ENCODE assay signal across 3 cellular contexts in genomic region chr7:26857170-26857533, GRCh38.
TF ChIP-seq lines count a peak whose summit lies in the region.

No MANE protein-coding gene starts in this region.

TF ChIP-seq in HCT116, 20 proteins besides CTCF, POLR2A, EP300 and RAD21:
- no peak for TF ChIP-seq CEBPB (IDR thresholded peaks at IDR 0.05; ENCODE audit: low read depth)
- no peak for TF ChIP-seq EZH2 (IDR thresholded peaks at IDR 0.05)
- no peak for TF ChIP-seq REST (IDR thresholded peaks at IDR 0.05; ENCODE audit: low read depth)
- TF ChIP-seq FOSL1 (IDR thresholded peaks at IDR 0.05; ENCODE audit: low read depth) = no peak
- no peak for TF ChIP-seq CBX3 (IDR thresholded peaks at IDR 0.05; ENCODE audit: low read depth)
- no peak for TF ChIP-seq EZH2phosphoT487 (IDR thresholded peaks at IDR 0.05; ENCODE audit: borderline replicate concordance)
- TF ChIP-seq ZFX (IDR thresholded peaks at IDR 0.05) = no peak
- no peak for TF ChIP-seq SIN3A (IDR thresholded peaks at IDR 0.05; ENCODE audit: low read depth)
- TF ChIP-seq SRF (IDR thresholded peaks at IDR 0.05; ENCODE audit: low read depth) = no peak

TF ChIP-seq in GM12878, 131 proteins besides CTCF, POLR2A, EP300 and RAD21:
- peak; percentile 72 for TF ChIP-seq ZNF384 (IDR thresholded peaks at IDR 0.05; ENCODE audit: borderline replicate concordance, low read depth, low read length)
- TF ChIP-seq ZBTB40 (IDR thresholded peaks at IDR 0.05; ENCODE audit: borderline replicate concordance) = 0 out of 2 replicates have a peak, but pooled peaks have one; percentile 41
- TF ChIP-seq, protein P1, sequence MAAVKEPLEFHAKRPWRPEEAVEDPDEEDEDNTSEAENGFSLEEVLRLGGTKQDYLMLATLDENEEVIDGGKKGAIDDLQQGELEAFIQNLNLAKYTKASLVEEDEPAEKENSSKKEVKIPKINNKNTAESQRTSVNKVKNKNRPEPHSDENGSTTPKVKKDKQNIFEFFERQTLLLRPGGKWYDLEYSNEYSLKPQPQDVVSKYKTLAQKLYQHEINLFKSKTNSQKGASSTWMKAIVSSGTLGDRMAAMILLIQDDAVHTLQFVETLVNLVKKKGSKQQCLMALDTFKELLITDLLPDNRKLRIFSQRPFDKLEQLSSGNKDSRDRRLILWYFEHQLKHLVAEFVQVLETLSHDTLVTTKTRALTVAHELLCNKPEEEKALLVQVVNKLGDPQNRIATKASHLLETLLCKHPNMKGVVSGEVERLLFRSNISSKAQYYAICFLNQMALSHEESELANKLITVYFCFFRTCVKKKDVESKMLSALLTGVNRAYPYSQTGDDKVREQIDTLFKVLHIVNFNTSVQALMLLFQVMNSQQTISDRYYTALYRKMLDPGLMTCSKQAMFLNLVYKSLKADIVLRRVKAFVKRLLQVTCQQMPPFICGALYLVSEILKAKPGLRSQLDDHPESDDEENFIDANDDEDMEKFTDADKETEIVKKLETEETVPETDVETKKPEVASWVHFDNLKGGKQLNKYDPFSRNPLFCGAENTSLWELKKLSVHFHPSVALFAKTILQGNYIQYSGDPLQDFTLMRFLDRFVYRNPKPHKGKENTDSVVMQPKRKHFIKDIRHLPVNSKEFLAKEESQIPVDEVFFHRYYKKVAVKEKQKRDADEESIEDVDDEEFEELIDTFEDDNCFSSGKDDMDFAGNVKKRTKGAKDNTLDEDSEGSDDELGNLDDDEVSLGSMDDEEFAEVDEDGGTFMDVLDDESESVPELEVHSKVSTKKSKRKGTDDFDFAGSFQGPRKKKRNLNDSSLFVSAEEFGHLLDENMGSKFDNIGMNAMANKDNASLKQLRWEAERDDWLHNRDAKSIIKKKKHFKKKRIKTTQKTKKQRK (IDR thresholded peaks at IDR 0.05; ENCODE audit: low read depth, low read length) = no peak
TF ChIP-seq in GM12878: peak in this region for 2.

TF ChIP-seq in HepG2, 621 proteins besides CTCF, POLR2A, EP300 and RAD21:
- TF ChIP-seq MXD1 (CRISPR knock-in tag; IDR thresholded peaks at IDR 0.05) (no peak), ZNF773 (CRISPR knock-in tag; IDR thresholded peaks at IDR 0.05; ENCODE audit: borderline replicate concordance) (no peak), RXRB (CRISPR knock-in tag; IDR thresholded peaks at IDR 0.05; ENCODE audit: borderline replicate concordance) (no peak), MTF2 (CRISPR knock-in tag; IDR thresholded peaks at IDR 0.05; ENCODE audit: borderline replicate concordance) (no peak), CHCHD3 (CRISPR knock-in tag; IDR thresholded peaks at IDR 0.05) (no peak), ZNF275 (CRISPR knock-in tag; IDR thresholded peaks at IDR 0.05; ENCODE audit: borderline replicate concordance) (no peak), ZNF20 (CRISPR knock-in tag; IDR thresholded peaks at IDR 0.05) (no peak), SIX4 (CRISPR knock-in tag; IDR thresholded peaks at IDR 0.05) (no peak)
- TF ChIP-seq, protein P2, sequence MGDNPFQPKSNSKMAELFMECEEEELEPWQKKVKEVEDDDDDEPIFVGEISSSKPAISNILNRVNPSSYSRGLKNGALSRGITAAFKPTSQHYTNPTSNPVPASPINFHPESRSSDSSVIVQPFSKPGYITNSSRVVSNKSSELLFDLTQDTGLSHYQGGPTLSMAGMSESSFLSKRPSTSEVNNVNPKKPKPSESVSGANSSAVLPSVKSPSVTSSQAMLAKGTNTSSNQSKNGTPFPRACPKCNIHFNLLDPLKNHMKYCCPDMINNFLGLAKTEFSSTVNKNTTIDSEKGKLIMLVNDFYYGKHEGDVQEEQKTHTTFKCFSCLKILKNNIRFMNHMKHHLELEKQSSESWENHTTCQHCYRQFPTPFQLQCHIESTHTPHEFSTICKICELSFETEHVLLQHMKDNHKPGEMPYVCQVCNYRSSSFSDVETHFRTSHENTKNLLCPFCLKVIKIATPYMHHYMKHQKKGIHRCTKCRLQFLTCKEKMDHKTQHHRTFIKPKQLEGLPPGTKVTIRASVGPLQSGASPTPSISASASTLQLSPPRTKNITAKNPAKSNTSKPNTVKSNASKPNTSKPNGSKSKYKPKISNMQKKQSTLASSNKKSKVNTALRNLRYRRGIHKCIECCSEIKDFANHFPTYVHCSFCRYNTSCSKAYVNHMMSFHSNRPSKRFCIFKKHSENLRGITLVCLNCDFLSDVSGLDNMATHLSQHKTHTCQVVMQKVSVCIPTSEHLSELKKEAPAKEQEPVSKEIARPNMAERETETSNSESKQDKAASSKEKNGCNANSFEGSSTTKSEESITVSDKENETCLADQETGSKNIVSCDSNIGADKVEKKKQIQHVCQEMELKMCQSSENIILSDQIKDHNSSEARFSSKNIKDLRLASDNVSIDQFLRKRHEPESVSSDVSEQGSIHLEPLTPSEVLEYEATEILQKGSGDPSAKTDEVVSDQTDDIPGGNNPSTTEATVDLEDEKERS (CRISPR knock-in tag; IDR thresholded peaks at IDR 0.05) = no peak
